ENCODE assay signal across 2 cellular contexts in genomic region chr2:72638600-72639211, GRCh38.
TF ChIP-seq lines count a peak whose summit lies in the region.

No MANE protein-coding gene starts in this region.

TF ChIP-seq in A549, 52 proteins besides CTCF, POLR2A, EP300 and RAD21:
- TF ChIP-seq RCOR1 (IDR thresholded peaks at IDR 0.05; ENCODE audit: low read depth, low read length) (no peak), HOXB5 (CRISPR knock-in tag; IDR thresholded peaks at IDR 0.05) (no peak), ZC3H11A (IDR thresholded peaks at IDR 0.05) (no peak), FOSL2 (IDR thresholded peaks at IDR 0.05) (no peak), FOSL2 (CRISPR knock-in tag; IDR thresholded peaks at IDR 0.05) (no peak), BCL3 (IDR thresholded peaks at IDR 0.05) (no peak), ZSCAN20 (CRISPR knock-in tag; IDR thresholded peaks at IDR 0.05) (no peak), HOXA7 (CRISPR knock-in tag; IDR thresholded peaks at IDR 0.05) (no peak), POLR2AphosphoS2 (conservative IDR thresholded peaks at IDR 0.05; ENCODE audit: low read length) (no peak), MYC (IDR thresholded peaks at IDR 0.05; ENCODE audit: borderline replicate concordance, low read length) (no peak), REST (IDR thresholded peaks at IDR 0.05) (no peak), RFX5 (IDR thresholded peaks at IDR 0.05) (no peak), ZNF302 (CRISPR knock-in tag; IDR thresholded peaks at IDR 0.05) (no peak), FOXS1 (CRISPR knock-in tag; IDR thresholded peaks at IDR 0.05) (no peak), TFCP2L1 (CRISPR knock-in tag; IDR thresholded peaks at IDR 0.05) (no peak), ESRRA (IDR thresholded peaks at IDR 0.05; ENCODE audit: borderline replicate concordance, low read length) (no peak), ATOH8 (CRISPR knock-in tag; IDR thresholded peaks at IDR 0.05; ENCODE audit: low read depth) (no peak), CBX2 (IDR thresholded peaks at IDR 0.05; ENCODE audit: borderline replicate concordance, low read depth) (no peak), HOXB13 (CRISPR knock-in tag; IDR thresholded peaks at IDR 0.05; ENCODE audit: low read depth) (no peak), GATA3 (IDR thresholded peaks at IDR 0.05; ENCODE audit: borderline replicate concordance) (no peak), NFE2L2 (conservative IDR thresholded peaks at IDR 0.05; ENCODE audit: low read length) (no peak)

TF ChIP-seq in H1, 55 proteins besides CTCF, POLR2A, EP300 and RAD21 (continued from another document):
- TF ChIP-seq RFX5 (IDR thresholded peaks at IDR 0.05; ENCODE audit: borderline replicate concordance, low read depth, low read length) (no peak), MAX (IDR thresholded peaks at IDR 0.05) (no peak), POU5F1 (IDR thresholded peaks at IDR 0.05; ENCODE audit: low read depth, low read length) (no peak), CHD1 (IDR thresholded peaks at IDR 0.05; ENCODE audit: low read depth, low read length) (no peak)
